In the genomic region with DNA sequence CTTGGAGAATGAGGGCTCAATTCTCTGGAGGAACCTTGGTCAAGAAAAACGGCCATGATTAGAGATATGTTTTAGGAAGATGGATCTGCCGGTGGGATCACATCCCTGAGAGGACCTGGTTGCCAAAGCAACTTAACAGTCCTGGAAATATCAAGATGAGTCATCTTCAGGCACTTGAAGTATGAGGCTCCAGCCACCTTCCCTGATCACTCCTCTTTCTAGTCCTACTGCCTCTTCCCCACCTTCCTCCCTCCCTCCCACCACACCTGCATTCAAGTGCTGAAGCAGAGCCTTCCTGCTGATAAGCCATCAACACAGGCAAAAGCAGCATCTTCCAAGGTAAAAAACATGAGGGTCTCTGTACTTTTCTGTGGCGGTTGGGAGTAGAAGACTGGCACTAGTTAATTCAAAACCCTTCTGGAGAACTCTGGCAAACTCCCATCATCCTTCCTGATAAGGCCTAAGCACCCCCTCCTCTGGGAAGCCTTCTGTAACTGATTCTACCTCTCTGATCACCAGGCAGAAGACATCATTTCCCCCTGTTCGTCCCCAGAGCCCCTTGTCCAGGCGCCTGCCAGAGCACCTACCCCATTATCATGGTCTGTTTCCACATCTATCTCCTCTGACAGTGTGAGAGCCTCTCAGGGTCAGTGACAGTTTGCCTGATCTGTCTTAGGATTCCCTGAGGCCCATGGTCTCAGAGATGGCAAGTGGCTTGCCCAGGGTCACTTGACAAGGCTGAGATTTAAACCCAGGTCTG, we compare ENCODE assay signal across 19 cellular contexts.
DNase-seq lines count a peak whose midpoint lies in the region; ATAC-seq, FAIRE-seq and TF ChIP-seq lines count a peak whose summit lies in the region.
"Had no signal": no experiment of that assay in that cellular context is flagged by ENCODE, and none has a peak within 500 bp of the region (broad histone marks: within the 10 kb centered on the region; RNA-seq: fewer than 3 reads in every experiment).

No MANE protein-coding gene starts in this region.

- H2BK15ac ChIP-seq in IMR-90 (ENCODE audit: low read depth, low read length), result no peak overlapping the region

- intact Hi-C loops in IMR-90 (cut with micrococcal nuclease) (loop anchor here (5.0 kb wide), 2 partner anchors 77 to 78 kb away; a partner anchor contains a TSS), K562 (cut with micrococcal nuclease) (loop anchor here (1.0 to 5.0 kb wide), 2 partner anchors 60 to 78 kb away; a partner anchor contains a TSS), esophagus squamous epithelium (cut with DNase I) (no loop called here), testis (cut with DNase I; ENCODE audit: low total_unique reads) (no loop called here)

- H3K4ac ChIP-seq in IMR-90 (ENCODE audit: low read depth, low read length), result no peak overlapping the region

- FAIRE-seq in K562 (lab: Jason Lieb, UNC), result no peak
- FAIRE-seq: GM12892 had no signal

- no peaks in the 10 kb centered on the region for H3K79me1 ChIP-seq in IMR-90 (ENCODE audit: low read depth in 1 of 2, low read length in 2 of 2)

- no peak overlapping the region for H3K4me3 ChIP-seq in IMR-90 (ENCODE audit: insufficient read depth, low read depth, low read length)
- no peak overlapping the region for H3K4me3 ChIP-seq in K562
- H3K4me3 ChIP-seq in kidney epithelial cell (ENCODE audit: low read depth, low read length), result no peak overlapping the region
- H3K4me3 ChIP-seq in esophagus squamous epithelium, result no peak overlapping the region
- no peak overlapping the region for H3K4me3 ChIP-seq in testis
- H3K4me3 ChIP-seq: left ventricle myocardium inferior, sigmoid colon had no signal

- no TSS peak for BruUV-seq in IMR-90 (replicated peaks; lab: Mats Ljungman, UMichigan)
- BruUV-seq in K562 (replicated peaks; lab: Mats Ljungman, UMichigan), result no TSS peak

- H4K8ac ChIP-seq in IMR-90 (ENCODE audit: low read depth in 2 of 2, low read length in 2 of 2), result no peak overlapping the region

- in situ Hi-C loops in IMR-90 (cut with MboI; ENCODE audit: low sequenced_read_pairs) (no loop called here), K562 (cut with MboI) (no loop called here)

- no peak overlapping the region for H4K5ac ChIP-seq in IMR-90 (ENCODE audit: low read depth, low read length)

- H3K9ac ChIP-seq in IMR-90 (ENCODE audit: low read depth, low read length) (no peak overlapping the region), K562 (ENCODE audit: insufficient read depth in 1 of 2, low read depth in 2 of 2, low read length in 2 of 2) (no peak overlapping the region)

- H3K9me1 ChIP-seq in IMR-90 (ENCODE audit: insufficient read depth, low read length), result peaks cover 13% of the 10 kb centered on the region
- no peaks in the 10 kb centered on the region for H3K9me1 ChIP-seq in K562 (ENCODE audit: control insufficient read depth, insufficient read depth, low read length)

- H3K9me3 Mint-ChIP-seq in activated CD4-positive, alpha-beta T cell treated with anti-CD3 and anti-CD28 coated beads, Interleukin-2, amount 10 ng/mL, durations not matched to agents 7 days and 5 days, result no peaks in the 10 kb centered on the region
- H3K9me3 Mint-ChIP-seq: activated B cell treated with CpG ODN at 0.5 μM for 24 hours; effector memory CD8-positive, alpha-beta T cell; T-helper 1 cell treated with Interleukin-12 subunit alpha and Interleukin-12 subunit beta and Interleukin-4 antibody, amounts not matched to agents 30 μg/mL and 1 μg/mL, for 36 hours had no signal

- 60% methylated on average over 1 of the region's 5 CpGs; no CpG with 5 or more reads in 1 of the 2 experiments for WGBS in IMR-90 (ENCODE audit: extremely low coverage in 2 of 2, insufficient read length in 1 of 2), 2 experiments
- 41% methylated on average over 4 of the region's 5 CpGs for WGBS in K562 (ENCODE audit: insufficient coverage, low coverage, missing lambda C conversion rate)
- 78 to 89% methylated on average over 5 of the region's 5 CpGs for WGBS in esophagus squamous epithelium, 2 donors
- 85 to 94% methylated on average over 5 of the region's 5 CpGs for WGBS in testis, 2 donors

- no peaks in the 10 kb centered on the region for H3K9me3 ChIP-seq in IMR-90 (ENCODE audit: control insufficient read depth, insufficient read depth, low read length)
- H3K9me3 ChIP-seq in K562 (replicated peaks; ENCODE audit: control insufficient read depth, insufficient read depth, low read depth, low read length), result no peaks in the 10 kb centered on the region
- H3K9me3 ChIP-seq in esophagus squamous epithelium, result no peaks in the 10 kb centered on the region
- no peaks in the 10 kb centered on the region for H3K9me3 ChIP-seq in testis
- H3K9me3 ChIP-seq: left ventricle myocardium inferior, sigmoid colon had no signal

- H3K4me3 Mint-ChIP-seq in activated CD4-positive, alpha-beta T cell treated with anti-CD3 and anti-CD28 coated beads, Interleukin-2, amount 10 ng/mL, durations not matched to agents 7 days and 5 days, result no peak overlapping the region
- H3K4me3 Mint-ChIP-seq: activated B cell treated with CpG ODN at 0.5 μM for 24 hours; effector memory CD8-positive, alpha-beta T cell; T-helper 1 cell treated with Interleukin-12 subunit alpha and Interleukin-12 subunit beta and Interleukin-4 antibody, amounts not matched to agents 30 μg/mL and 1 μg/mL, for 36 hours had no signal

- TF ChIP-seq POLR2A in IMR-90 (IDR thresholded peaks at IDR 0.05; ENCODE audit: low read depth, low read length) (no peak), K562 (conservative IDR thresholded peaks at IDR 0.05) (no peak), esophagus squamous epithelium (IDR thresholded peaks at IDR 0.05) (no peak), testis (IDR thresholded peaks at IDR 0.05) (no peak)

- TF ChIP-seq RAD21 in IMR-90 (IDR thresholded peaks at IDR 0.05; ENCODE audit: low read length) (no peak), K562 (CRISPR knock-in tag; conservative IDR thresholded peaks at IDR 0.05 in 1 of 2, IDR thresholded peaks at IDR 0.05 in 1 of 2) (no peak)

- no peaks in the 10 kb centered on the region; the same call in none of the 2 replicates for H4K20me1 ChIP-seq in IMR-90 (ENCODE audit: insufficient read depth, low read length)
- H4K20me1 ChIP-seq in K562 (replicated peaks; ENCODE audit: control insufficient read depth, insufficient read depth, low read length), result no peaks in the 10 kb centered on the region

- no peak overlapping the region for H2BK20ac ChIP-seq in IMR-90 (ENCODE audit: low read depth, low read length)

- no peaks in the 10 kb centered on the region for H3K27me3 Mint-ChIP-seq in activated CD4-positive, alpha-beta T cell treated with anti-CD3 and anti-CD28 coated beads, Interleukin-2, amount 10 ng/mL, durations not matched to agents 7 days and 5 days
- H3K27me3 Mint-ChIP-seq: activated B cell treated with CpG ODN at 0.5 μM for 24 hours; effector memory CD8-positive, alpha-beta T cell had no signal

- H3K18ac ChIP-seq in IMR-90 (ENCODE audit: low read depth, low read length), result no peak overlapping the region

- H3K27ac ChIP-seq in IMR-90 (ENCODE audit: insufficient read depth, low read length) (no peak overlapping the region), K562 (ENCODE audit: extremely low read depth, low read depth, low read length) (no peak overlapping the region), esophagus squamous epithelium (no peak overlapping the region), testis (no peak overlapping the region)
- H3K27ac ChIP-seq: left ventricle myocardium inferior, sigmoid colon had no signal

- no peak overlapping the region for H3K23ac ChIP-seq in IMR-90 (ENCODE audit: low read depth, low read length)

- no peaks in the 10 kb centered on the region for H3K36me3 Mint-ChIP-seq in activated CD4-positive, alpha-beta T cell treated with anti-CD3 and anti-CD28 coated beads, Interleukin-2, amount 10 ng/mL, durations not matched to agents 7 days and 5 days (ENCODE audit: low read depth)

- H3K36me3 ChIP-seq in IMR-90 (ENCODE audit: control insufficient read depth, insufficient read depth, low read length) (peaks cover 3% of the 10 kb centered on the region; the same call in 1 of the 2 replicates), K562 (ENCODE audit: control insufficient read depth, insufficient read depth, low read length) (peaks cover 21% of the 10 kb centered on the region; the same call in 2 of the 3 replicates), kidney epithelial cell (ENCODE audit: control insufficient read depth, insufficient read depth, low read length) (no peaks in the 10 kb centered on the region), esophagus squamous epithelium (peaks cover 0 to 22% (median 0%) of the 10 kb centered on the region in 3 donors), testis (ENCODE audit: low read depth, missing control alignments) (no peaks in the 10 kb centered on the region)

- no peak overlapping the region for H3K14ac ChIP-seq in IMR-90 (replicated peaks; ENCODE audit: low read depth, low read length)

- DNase-seq in DMS53 (lab: John Stamatoyannopoulos, UW) (peak; percentile 89), IMR-90 (peak; percentile 31), K562 (ENCODE audit: extremely low read depth in 1 of 4, low spot score in 3 of 4) (no peak), kidney epithelial cell (ENCODE audit: low read depth) (peak; percentile 32), esophagus squamous epithelium (lab: John Stamatoyannopoulos, UW) (no peak), testis (no peak)
- no peak for DNase-seq in activated CD4-positive, alpha-beta T cell treated with anti-CD3 and anti-CD28 coated beads, Interleukin-2, amount 10 ng/mL, durations not matched to agents 7 days and 5 days
- DNase-seq: activated B cell treated with CpG ODN at 0.5 μM for 24 hours; activated CD8-positive, alpha-beta memory T cell treated with anti-CD3 and anti-CD28 coated beads for 24 hours; effector memory CD8-positive, alpha-beta T cell; GF-D8; left ventricle myocardium inferior; NCI-H1048; occipital lobe; sigmoid colon; stimulated activated CD4-positive, alpha-beta T cell treated with anti-CD3 and anti-CD28 coated beads, Interleukin-2, amount 100 ng/mL, for 24 hours had no signal

- H2AK9ac ChIP-seq in IMR-90 (replicated peaks; ENCODE audit: low read depth, low read length, poor library complexity), result peak overlapping the region; percentile 16

- H3K4me1 Mint-ChIP-seq in activated CD4-positive, alpha-beta T cell treated with anti-CD3 and anti-CD28 coated beads, Interleukin-2, amount 10 ng/mL, durations not matched to agents 7 days and 5 days, result no peaks in the 10 kb centered on the region
- H3K4me1 Mint-ChIP-seq: activated B cell treated with CpG ODN at 0.5 μM for 24 hours had no signal

- TF ChIP-seq CTCF in IMR-90 (conservative IDR thresholded peaks at IDR 0.05; ENCODE audit: low read depth, low read length), result no peak
- no peak for TF ChIP-seq CTCF in K562 (IDR thresholded peaks at IDR 0.05 in 2 of 3, conservative IDR thresholded peaks at IDR 0.05 in 1 of 3; ENCODE audit: insufficient read depth in 2 of 3, low read depth in 1 of 3, low read length in 3 of 3)
- no peak for TF ChIP-seq CTCF in kidney epithelial cell (IDR thresholded peaks at IDR 0.05; ENCODE audit: insufficient read depth, low read length, poor library complexity, severe bottlenecking)
- no peak for TF ChIP-seq CTCF in esophagus squamous epithelium (IDR thresholded peaks at IDR 0.05)
- no peak for TF ChIP-seq CTCF in testis (IDR thresholded peaks at IDR 0.05)

- H2BK120ac ChIP-seq in IMR-90 (ENCODE audit: low read depth, low read length), result no peak overlapping the region

- H3K4me1 ChIP-seq in IMR-90 (ENCODE audit: control insufficient read depth, insufficient read depth, low read length) (peaks cover 12% of the 10 kb centered on the region), K562 (replicated peaks in 1 of 2; ENCODE audit: control insufficient read depth in 2 of 2, insufficient read depth in 2 of 2, low read length in 2 of 2) (peaks cover 0 to 18% of the 10 kb centered on the region in 2 experiments; a peak in 4 of 5 replicates), esophagus squamous epithelium (peaks cover 0 to 7% (median 0%) of the 10 kb centered on the region in 3 donors), testis (peaks cover 3% of the 10 kb centered on the region)

- H3K4me2 ChIP-seq in IMR-90 (ENCODE audit: low read depth, low read length) (no peak overlapping the region), K562 (ENCODE audit: insufficient read depth, low read length) (no peak overlapping the region)

- no peak overlapping the region for H2AK5ac ChIP-seq in IMR-90 (ENCODE audit: low read depth, low read length)

- no peak overlapping the region for H4K91ac ChIP-seq in IMR-90 (ENCODE audit: insufficient read depth, low read depth, low read length)

- H3K27me3 ChIP-seq in IMR-90 (ENCODE audit: control insufficient read depth, insufficient read depth, low read length), result no peaks in the 10 kb centered on the region
- H3K27me3 ChIP-seq in K562 (ENCODE audit: control insufficient read depth in 2 of 2, insufficient read depth in 2 of 2, low read length in 2 of 2), result no peaks in the 10 kb centered on the region
- H3K27me3 ChIP-seq in kidney epithelial cell (ENCODE audit: control insufficient read depth, insufficient read depth, low read length), result no peaks in the 10 kb centered on the region
- H3K27me3 ChIP-seq in esophagus squamous epithelium, result no peaks in the 10 kb centered on the region
- no peaks in the 10 kb centered on the region for H3K27me3 ChIP-seq in testis
- H3K27me3 ChIP-seq: sigmoid colon had no signal

- no peak overlapping the region for H2AFZ ChIP-seq in IMR-90 (replicated peaks; ENCODE audit: low read length, poor library complexity)
- H2AFZ ChIP-seq in K562 (ENCODE audit: low read depth, low read length), result no peak overlapping the region

- ATAC-seq in IMR-90 (ENCODE audit: low read depth), result no peak
- no peak for ATAC-seq in K562
- ATAC-seq in HG03469 (IDR thresholded peaks at IDR 0.05; ENCODE audit: unreplicated experiment), result no peak
- ATAC-seq: effector memory CD8-positive, alpha-beta T cell had no signal

- H3K27ac Mint-ChIP-seq in activated CD4-positive, alpha-beta T cell treated with anti-CD3 and anti-CD28 coated beads, Interleukin-2, amount 10 ng/mL, durations not matched to agents 7 days and 5 days, result no peak overlapping the region
- H3K27ac Mint-ChIP-seq: activated B cell treated with CpG ODN at 0.5 μM for 24 hours; effector memory CD8-positive, alpha-beta T cell; T-helper 1 cell treated with Interleukin-12 subunit alpha and Interleukin-12 subunit beta and Interleukin-4 antibody, amounts not matched to agents 30 μg/mL and 1 μg/mL, for 36 hours had no signal

- dilution Hi-C loops in IMR-90 (cut with HindIII; ENCODE audit: low sequenced_read_pairs, unreplicated experiment), result no loop called here

- TF ChIP-seq EP300 in K562 (IDR thresholded peaks at IDR 0.05; ENCODE audit: low read length), result no peak

- POLR2A ChIA-PET in IMR-90 (lab: Charles Lee; ENCODE audit: unreplicated experiment), result no interaction called here
- POLR2A ChIA-PET in K562 (lab: Yijun Ruan, JAX), result no interaction called here
- POLR2A ChIA-PET in activated CD4-positive, alpha-beta T cell treated with anti-CD3 and anti-CD28 coated beads, Interleukin-2, amount 10 ng/mL, durations not matched to agents 7 days and 5 days (lab: Charles Lee), result no interaction called here

- CTCF ChIA-PET in IMR-90 (lab: Yijun Ruan, JAX) (interaction anchor here (0.7 to 1.1 kb wide), 5 partner anchors 12 to 76 kb away, joined by 3 to 4 read pairs (median 4); no protein-coding TSS in a partner anchor), K562 (lab: Yijun Ruan, JAX; ENCODE audit: low intra/inter-chr PET ratio) (interaction anchor here (1.1 to 1.3 kb wide), 2 partner anchors 60 to 79 kb away, joined by 4 to 6 read pairs; a partner anchor contains a TSS)
- CTCF ChIA-PET in activated CD4-positive, alpha-beta T cell treated with anti-CD3 and anti-CD28 coated beads, Interleukin-2, amount 10 ng/mL, durations not matched to agents 7 days and 5 days (lab: Charles Lee), result interaction anchor here (1.1 kb wide), 1 partner anchor 8 kb away, joined by 3 read pairs; no protein-coding TSS in a partner anchor

- no peak overlapping the region for H2BK5ac ChIP-seq in IMR-90 (ENCODE audit: low read depth, low read length, poor library complexity, severe bottlenecking)

- no peak overlapping the region for H3K56ac ChIP-seq in IMR-90 (ENCODE audit: extremely low read depth, insufficient read depth, low read length)

- no peaks in the 10 kb centered on the region for H3K79me2 ChIP-seq in K562 (ENCODE audit: control insufficient read depth, insufficient read depth, low read length)

Comparison
In these comparisons a context has a peak if more than half of its experiments do, and no peak if none do; other contexts are left out.
1. DNase-seq: peak in DMS53 (single experiment), IMR-90 (single experiment) and kidney epithelial cell (single experiment); none in K562 (0 of 4), activated CD4-positive, alpha-beta T cell treated with anti-CD3 and anti-CD28 coated beads, Interleukin-2, amount 10 ng/mL, durations not matched to agents 7 days and 5 days (single experiment), esophagus squamous epithelium (single experiment) and testis (single experiment).
2. intact Hi-C loops: an anchor here in IMR-90 (5.0 kb wide) and K562 (1.0 to 5.0 kb wide); none called in esophagus squamous epithelium and testis.